ENCODE assay signal across 12 cellular contexts in genomic region chr1:40133122-40133665, GRCh38. TPM values are rescaled to one million over a fixed set of nuclear protein-coding genes. Genes with fewer than 3 reads are reported as not detected.
DNase-seq lines count a peak whose midpoint lies in the region; TF ChIP-seq lines count a peak whose summit lies in the region.
"Had no signal": no experiment of that assay in that cellular context is flagged by ENCODE, and none has a peak within 500 bp of the region (broad histone marks: within the 10 kb centered on the region; RNA-seq: fewer than 3 reads in every experiment).

No MANE protein-coding gene starts in this region.

- peaks cover 85% of the 10 kb centered on the region for H3K27me3 ChIP-seq in left ventricle myocardium inferior (ENCODE audit: low read depth)
- peaks cover 0 to 9% of the 10 kb centered on the region in 2 donors for H3K27me3 ChIP-seq in muscle layer of colon (ENCODE audit: control insufficient read depth in 1 of 2, insufficient read depth in 2 of 2, low read length in 2 of 2)

- H3K27ac ChIP-seq in left ventricle myocardium inferior (replicated peaks) (no peak overlapping the region), coronary artery (no peak overlapping the region), muscle layer of colon (ENCODE audit: low read depth, low read length) (no peak overlapping the region)

- H3K36me3 ChIP-seq in left ventricle myocardium inferior (no peaks in the 10 kb centered on the region), muscle layer of colon (ENCODE audit: insufficient read depth, low read length) (no peaks in the 10 kb centered on the region)

- no peak for TF ChIP-seq CTCF in left ventricle myocardium inferior (IDR thresholded peaks at IDR 0.05; ENCODE audit: borderline replicate concordance)
- TF ChIP-seq CTCF in coronary artery (IDR thresholded peaks at IDR 0.05): no peak

- no peak overlapping the region for H3K9ac ChIP-seq in muscle layer of colon (ENCODE audit: low read length)

- peaks cover 9% of the 10 kb centered on the region for H3K4me1 ChIP-seq in left ventricle myocardium inferior
- no peaks in the 10 kb centered on the region for H3K4me1 ChIP-seq in muscle layer of colon (ENCODE audit: insufficient read depth, low read length)

- peak overlapping the region; percentile 52 for H3K4me3 ChIP-seq in left ventricle myocardium inferior
- H3K4me3 ChIP-seq in coronary artery: peak overlapping the region; percentile 55
- peak overlapping the region; percentile 20 to 41 for H3K4me3 ChIP-seq in muscle layer of colon (ENCODE audit: low read depth in 1 of 2, low read length in 2 of 2)

- intact Hi-C loops in left ventricle myocardium inferior (cut with micrococcal nuclease): no loop called here
- intact Hi-C loops in cardiac septum (cut with DNase I): no loop called here

- DNase-seq in left ventricle myocardium inferior (no peak), cardiac septum (ENCODE audit: low spot score) (no peak), coronary artery (ENCODE audit: low spot score) (no peak), UCSD-AML1 (lab: John Stamatoyannopoulos, UW; ENCODE audit: unreplicated experiment) (no peak), NCI-H2107 treated with DMSO at 0.1 percent for 48 hours (lab: John Stamatoyannopoulos, UW; ENCODE audit: unreplicated experiment) (no peak), iPS-NIHi7 (ENCODE audit: extremely low spot score) (no peak), AML-193 (lab: John Stamatoyannopoulos, UW) (no peak)
- DNase-seq: activated T-cell treated with anti-CD3 and anti-CD28 coated beads for 4 hours, DMS79, nephron progenitor cell, SW 1271 had no signal

- H3K9me3 ChIP-seq in left ventricle myocardium inferior (replicated peaks) (peaks cover 6% of the 10 kb centered on the region), muscle layer of colon (ENCODE audit: low read length) (no peaks in the 10 kb centered on the region)

RNA-seq across cellular contexts. Expression of gene RLF, which starts 28.0 kb away (rescaled TPM):
- total RNA-seq in left ventricle myocardium inferior (13.2 TPM), cardiac septum (13.8 TPM)

RNA-seq across cellular contexts. Expression of gene PPT1, which starts 36.1 kb away (rescaled TPM):
- total RNA-seq in left ventricle myocardium inferior (37.7 TPM), cardiac septum (31.1 TPM)
